ENCODE assay signal across 17 cellular contexts in genomic region chr7:102417105-102417504, GRCh38. TPM values are rescaled to one million over a fixed set of nuclear protein-coding genes. Genes with fewer than 3 reads are reported as not detected.
A peak's percentile ranks its signal among the peaks of the same experiment; 100 is the strongest.
DNase-seq lines count a peak whose midpoint lies in the region; ATAC-seq and TF ChIP-seq lines count a peak whose summit lies in the region.
"Had no signal": no experiment of that assay in that cellular context is flagged by ENCODE, and none has a peak within 500 bp of the region (broad histone marks: within the 10 kb centered on the region; RNA-seq: fewer than 3 reads in every experiment).

No MANE protein-coding gene starts in this region.

- peak overlapping the region; percentile 97 for H3K27ac Mint-ChIP-seq in activated CD4-positive, alpha-beta T cell treated with anti-CD3 and anti-CD28 coated beads, Interleukin-2, amount 10 ng/mL, durations not matched to agents 24 days and 14 days
- H3K27ac Mint-ChIP-seq in IgD-negative memory B cell, result peak overlapping the region; percentile 76 to 95 (median 94)
- peak overlapping the region; percentile 99 for H3K27ac Mint-ChIP-seq in activated naive CD8-positive, alpha-beta T cell
- H3K27ac Mint-ChIP-seq in natural killer cell treated with Interleukin-12 subunit alpha and Interleukin-12 subunit beta and Interleukin-15 and Interleukin-18, amount 100 ng/mL, for 72 hours, result peak overlapping the region; percentile 86 to 92
- H3K27ac Mint-ChIP-seq: nephron had no signal

- H3K9me3 Mint-ChIP-seq in activated CD4-positive, alpha-beta T cell treated with anti-CD3 and anti-CD28 coated beads, Interleukin-2, amount 10 ng/mL, durations not matched to agents 24 days and 14 days, result no peaks in the 10 kb centered on the region
- H3K9me3 Mint-ChIP-seq in IgD-negative memory B cell, result no peaks in the 10 kb centered on the region
- no peaks in the 10 kb centered on the region for H3K9me3 Mint-ChIP-seq in activated naive CD8-positive, alpha-beta T cell (ENCODE audit: low read depth)
- H3K9me3 Mint-ChIP-seq in natural killer cell treated with Interleukin-12 subunit alpha and Interleukin-12 subunit beta and Interleukin-15 and Interleukin-18, amount 100 ng/mL, for 72 hours, result no peaks in the 10 kb centered on the region
- H3K9me3 Mint-ChIP-seq: nephron had no signal

- H3K27me3 Mint-ChIP-seq in activated CD4-positive, alpha-beta T cell treated with anti-CD3 and anti-CD28 coated beads, Interleukin-2, amount 10 ng/mL, durations not matched to agents 24 days and 14 days, result no peaks in the 10 kb centered on the region
- peaks cover 5% of the 10 kb centered on the region for H3K27me3 Mint-ChIP-seq in IgD-negative memory B cell
- H3K27me3 Mint-ChIP-seq in activated naive CD8-positive, alpha-beta T cell, result no peaks in the 10 kb centered on the region
- H3K27me3 Mint-ChIP-seq in natural killer cell treated with Interleukin-12 subunit alpha and Interleukin-12 subunit beta and Interleukin-15 and Interleukin-18, amount 100 ng/mL, for 72 hours, result no peaks in the 10 kb centered on the region

- H3K4me3 Mint-ChIP-seq in activated CD4-positive, alpha-beta T cell treated with anti-CD3 and anti-CD28 coated beads, Interleukin-2, amount 10 ng/mL, durations not matched to agents 24 days and 14 days, result peak overlapping the region; percentile 80
- H3K4me3 Mint-ChIP-seq in IgD-negative memory B cell, result peak overlapping the region in 3 of 4 donors; percentile 54 to 87 (median 72)
- H3K4me3 Mint-ChIP-seq in activated naive CD8-positive, alpha-beta T cell, result peak overlapping the region; percentile 70
- peak overlapping the region; percentile 65 for H3K4me3 Mint-ChIP-seq in natural killer cell treated with Interleukin-12 subunit alpha and Interleukin-12 subunit beta and Interleukin-15 and Interleukin-18, amount 100 ng/mL, for 72 hours
- H3K4me3 Mint-ChIP-seq: nephron had no signal

- no peak for DNase-seq in activated CD4-positive, alpha-beta T cell treated with anti-CD3 and anti-CD28 coated beads, Interleukin-2, amount 10 ng/mL, durations not matched to agents 24 days and 14 days
- DNase-seq in activated CD4-positive, alpha-beta T cell treated with anti-CD3 and anti-CD28 coated beads for 48 hours, result no peak
- DNase-seq in natural killer cell treated with Interleukin-12 subunit alpha and Interleukin-12 subunit beta and Interleukin-15 and Interleukin-18, amount 100 ng/mL, for 72 hours (ENCODE audit: low spot score), result no peak
- DNase-seq in erythroblast (lab: John Stamatoyannopoulos, UW), result no peak
- DNase-seq in NCI-H1694 treated with DMSO at 0.1 percent for 48 hours (lab: John Stamatoyannopoulos, UW), result no peak
- DNase-seq: DMS79 treated with DMSO at 0.1 percent for 48 hours; effector CD4-positive, alpha-beta T cell; H7; KBM-7; NCI-H1092; NCI-H774; small intestine; upper lobe of left lung had no signal

- no peak for TF ChIP-seq POLR2A in erythroblast (IDR thresholded peaks at IDR 0.05; ENCODE audit: low read length)

- H3K4me1 Mint-ChIP-seq in activated CD4-positive, alpha-beta T cell treated with anti-CD3 and anti-CD28 coated beads, Interleukin-2, amount 10 ng/mL, durations not matched to agents 24 days and 14 days, result peaks cover 57% of the 10 kb centered on the region
- peaks cover 38 to 67% (median 53%) of the 10 kb centered on the region in 3 donors for H3K4me1 Mint-ChIP-seq in IgD-negative memory B cell
- peaks cover 73% of the 10 kb centered on the region for H3K4me1 Mint-ChIP-seq in activated naive CD8-positive, alpha-beta T cell (ENCODE audit: low read depth)
- H3K4me1 Mint-ChIP-seq in natural killer cell treated with Interleukin-12 subunit alpha and Interleukin-12 subunit beta and Interleukin-15 and Interleukin-18, amount 100 ng/mL, for 72 hours (ENCODE audit: low read depth in 2 of 2), result peaks cover 50 to 62% of the 10 kb centered on the region in 2 donors
- H3K4me1 Mint-ChIP-seq: nephron had no signal

- no peak for ATAC-seq in natural killer cell treated with Interleukin-12 subunit alpha and Interleukin-12 subunit beta and Interleukin-15 and Interleukin-18, amount 100 ng/mL, for 72 hours
- no peak for ATAC-seq in HG03159 (IDR thresholded peaks at IDR 0.05; ENCODE audit: unreplicated experiment)

- intact Hi-C loops in activated CD4-positive, alpha-beta T cell treated with anti-CD3 and anti-CD28 coated beads, Interleukin-2, amount 10 ng/mL, durations not matched to agents 24 days and 14 days (cut with micrococcal nuclease), result loop anchor here (1.0 kb wide), 1 partner anchor 9 kb away; no protein-coding TSS in a partner anchor

- peaks cover 48% of the 10 kb centered on the region for H3K36me3 Mint-ChIP-seq in activated CD4-positive, alpha-beta T cell treated with anti-CD3 and anti-CD28 coated beads, Interleukin-2, amount 10 ng/mL, durations not matched to agents 24 days and 14 days (ENCODE audit: low read depth)
- peaks cover 15% of the 10 kb centered on the region for H3K36me3 Mint-ChIP-seq in IgD-negative memory B cell
- H3K36me3 Mint-ChIP-seq in activated naive CD8-positive, alpha-beta T cell, result peaks cover 16% of the 10 kb centered on the region
- no peaks in the 10 kb centered on the region for H3K36me3 Mint-ChIP-seq in natural killer cell treated with Interleukin-12 subunit alpha and Interleukin-12 subunit beta and Interleukin-15 and Interleukin-18, amount 100 ng/mL, for 72 hours

RNA-seq across cellular contexts. Expression of gene ORAI2, which starts 16.3 kb away (rescaled TPM):
- total RNA-seq in activated CD4-positive, alpha-beta T cell treated with anti-CD3 and anti-CD28 coated beads, Interleukin-2, amount 10 ng/mL, durations not matched to agents 24 days and 14 days, result 45.8 and 49.8 TPM in 2 replicates
- polyA plus RNA-seq in IgD-negative memory B cell, result 290 TPM
- total RNA-seq in natural killer cell treated with Interleukin-12 subunit alpha and Interleukin-12 subunit beta and Interleukin-15 and Interleukin-18, amount 100 ng/mL, for 72 hours, result 10 to 100 TPM; 56.5 to 70.4 TPM

RNA-seq across cellular contexts. Expression of gene PRKRIP1, which starts 20.9 kb away (rescaled TPM):
- 26.4 and 31.7 TPM in 2 replicates for total RNA-seq in activated CD4-positive, alpha-beta T cell treated with anti-CD3 and anti-CD28 coated beads, Interleukin-2, amount 10 ng/mL, durations not matched to agents 24 days and 14 days
- polyA plus RNA-seq in IgD-negative memory B cell, result 35.1 TPM
- 10 to 100 TPM; 26.7 to 39.5 TPM for total RNA-seq in natural killer cell treated with Interleukin-12 subunit alpha and Interleukin-12 subunit beta and Interleukin-15 and Interleukin-18, amount 100 ng/mL, for 72 hours

RNA-seq across cellular contexts. Expression of gene ALKBH4, which starts 47.6 kb away (rescaled TPM):
- 9.9 and 10.9 TPM in 2 replicates for total RNA-seq in activated CD4-positive, alpha-beta T cell treated with anti-CD3 and anti-CD28 coated beads, Interleukin-2, amount 10 ng/mL, durations not matched to agents 24 days and 14 days
- 18.1 TPM for polyA plus RNA-seq in IgD-negative memory B cell
- total RNA-seq in natural killer cell treated with Interleukin-12 subunit alpha and Interleukin-12 subunit beta and Interleukin-15 and Interleukin-18, amount 100 ng/mL, for 72 hours, result 10 to 100 TPM in 1 of 2 donors, 1 to 10 TPM in 1; 7.8 to 19.3 TPM

RNA-seq across cellular contexts. Expression of gene LRWD1, which starts 47.7 kb away (rescaled TPM):
- 30.5 and 32.4 TPM in 2 replicates for total RNA-seq in activated CD4-positive, alpha-beta T cell treated with anti-CD3 and anti-CD28 coated beads, Interleukin-2, amount 10 ng/mL, durations not matched to agents 24 days and 14 days
- 13.4 TPM for polyA plus RNA-seq in IgD-negative memory B cell
- 10 to 100 TPM; 22.9 to 44.2 TPM for total RNA-seq in natural killer cell treated with Interleukin-12 subunit alpha and Interleukin-12 subunit beta and Interleukin-15 and Interleukin-18, amount 100 ng/mL, for 72 hours
